8 cellular contexts compared by ENCODE assay signal in the genomic region with DNA sequence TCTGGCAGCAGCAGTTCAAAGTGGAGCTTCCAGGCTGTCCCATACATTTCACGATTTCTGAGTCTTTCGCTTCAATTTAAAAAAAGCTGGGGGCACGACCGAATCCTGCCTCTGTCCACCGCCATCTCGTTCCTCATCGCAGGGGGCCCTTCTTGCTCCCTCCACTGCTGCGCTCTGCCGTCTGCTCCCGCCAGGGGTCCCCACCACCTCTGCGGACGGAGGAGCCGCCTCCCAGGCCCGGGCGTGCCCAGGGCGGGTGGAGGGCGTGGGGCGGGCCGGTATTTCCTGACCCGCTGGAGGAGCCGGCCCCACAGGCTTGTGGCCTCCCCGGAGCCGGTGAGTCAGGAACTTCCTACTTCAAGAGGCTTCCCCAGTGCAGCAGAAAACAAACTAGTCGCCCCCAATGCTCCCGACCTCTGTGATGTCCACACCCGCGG. TPM values are rescaled to one million over a fixed set of nuclear protein-coding genes. Genes with fewer than 3 reads are reported as not detected.
DNase-seq lines count a peak whose midpoint lies in the region; ATAC-seq and TF ChIP-seq lines count a peak whose summit lies in the region.

No MANE protein-coding gene starts in this region.

- peak; percentile 24 for ATAC-seq in HG03039 (IDR thresholded peaks at IDR 0.05; ENCODE audit: unreplicated experiment)

- peak; percentile 84 for TF ChIP-seq CTCF in GM12864 (IDR thresholded peaks at IDR 0.05; ENCODE audit: low read depth, low read length, missing control alignments)
- TF ChIP-seq CTCF in coronary artery (IDR thresholded peaks at IDR 0.05) = peak; percentile 86
- peak; percentile 93 for TF ChIP-seq CTCF in liver (IDR thresholded peaks at IDR 0.05; ENCODE audit: low read depth, low read length, missing input control)

- H3K27ac ChIP-seq in coronary artery (peak overlapping the region; percentile 57 to 89), liver (ENCODE audit: low read depth in 1 of 2, low read length in 2 of 2) (peak overlapping the region; percentile 42 to 47)

- 3% methylated on average over 27 of the region's 27 CpGs for WGBS in liver

- H3K4me3 ChIP-seq in GM12864 (ENCODE audit: low read depth, low read length) = peak overlapping the region; percentile 50
- peak overlapping the region; percentile 62 for H3K4me3 ChIP-seq in coronary artery
- peak overlapping the region in 2 of 3 donors; percentile 12 to 37 for H3K4me3 ChIP-seq in liver (ENCODE audit: low read depth in 1 of 3, low read length in 3 of 3)

- peak overlapping the region in 1 of 2 donors; percentile 56 for H3K9ac ChIP-seq in liver (ENCODE audit: low read depth in 1 of 2, low read length in 2 of 2)

- H3K27me3 ChIP-seq in liver (ENCODE audit: control insufficient read depth in 4 of 4, insufficient read depth in 4 of 4, low read length in 3 of 4) = no peaks in the 10 kb centered on the region

- TF ChIP-seq RAD21 in liver (IDR thresholded peaks at IDR 0.05) = peak; percentile 90 to 95

- DNase-seq in GM12864 (ENCODE audit: low read depth) (no peak), NCI-H526 (lab: John Stamatoyannopoulos, UW) (peak; percentile 16 to 86), coronary artery (ENCODE audit: low spot score) (peak; percentile 96), DMS114 treated with DMSO at 0.1 percent for 48 hours (lab: John Stamatoyannopoulos, UW; ENCODE audit: unreplicated experiment) (no peak)
- DNase-seq in activated CD4-positive, alpha-beta T cell treated with anti-CD3 and anti-CD28 coated beads, Interleukin-2, amount 50 U/mL, for 1 hour = peak; percentile 90
- peak; percentile 84 for DNase-seq in stimulated activated CD4-positive, alpha-beta T cell treated with anti-CD3 and anti-CD28 coated beads, Interleukin-2, amount 100 ng/mL, for 4 hours (ENCODE audit: low read depth)

- H3K4me1 ChIP-seq in liver (ENCODE audit: control insufficient read depth in 4 of 4, insufficient read depth in 4 of 4, low read length in 3 of 4) = peaks cover 5 to 31% (median 20%) of the 10 kb centered on the region in 4 donors

- no peaks in the 10 kb centered on the region for H3K9me3 ChIP-seq in liver (ENCODE audit: control insufficient read depth in 4 of 4, low read length in 3 of 4)

- H3K36me3 ChIP-seq in liver (ENCODE audit: control insufficient read depth in 4 of 4, insufficient read depth in 3 of 4, low read depth in 1 of 4, low read length in 3 of 4) = peaks cover 0 to 22% (median 5%) of the 10 kb centered on the region in 4 donors

TF ChIP-seq in liver, 16 proteins besides CTCF, POLR2A, EP300 and RAD21:
- no peak for TF ChIP-seq NR2F2 (IDR thresholded peaks at IDR 0.05)
- TF ChIP-seq EGR1 (IDR thresholded peaks at IDR 0.05; ENCODE audit: low read depth in 2 of 2) = no peak
- TF ChIP-seq SP1 (IDR thresholded peaks at IDR 0.05) = peak; percentile 36
- TF ChIP-seq, protein P1, sequence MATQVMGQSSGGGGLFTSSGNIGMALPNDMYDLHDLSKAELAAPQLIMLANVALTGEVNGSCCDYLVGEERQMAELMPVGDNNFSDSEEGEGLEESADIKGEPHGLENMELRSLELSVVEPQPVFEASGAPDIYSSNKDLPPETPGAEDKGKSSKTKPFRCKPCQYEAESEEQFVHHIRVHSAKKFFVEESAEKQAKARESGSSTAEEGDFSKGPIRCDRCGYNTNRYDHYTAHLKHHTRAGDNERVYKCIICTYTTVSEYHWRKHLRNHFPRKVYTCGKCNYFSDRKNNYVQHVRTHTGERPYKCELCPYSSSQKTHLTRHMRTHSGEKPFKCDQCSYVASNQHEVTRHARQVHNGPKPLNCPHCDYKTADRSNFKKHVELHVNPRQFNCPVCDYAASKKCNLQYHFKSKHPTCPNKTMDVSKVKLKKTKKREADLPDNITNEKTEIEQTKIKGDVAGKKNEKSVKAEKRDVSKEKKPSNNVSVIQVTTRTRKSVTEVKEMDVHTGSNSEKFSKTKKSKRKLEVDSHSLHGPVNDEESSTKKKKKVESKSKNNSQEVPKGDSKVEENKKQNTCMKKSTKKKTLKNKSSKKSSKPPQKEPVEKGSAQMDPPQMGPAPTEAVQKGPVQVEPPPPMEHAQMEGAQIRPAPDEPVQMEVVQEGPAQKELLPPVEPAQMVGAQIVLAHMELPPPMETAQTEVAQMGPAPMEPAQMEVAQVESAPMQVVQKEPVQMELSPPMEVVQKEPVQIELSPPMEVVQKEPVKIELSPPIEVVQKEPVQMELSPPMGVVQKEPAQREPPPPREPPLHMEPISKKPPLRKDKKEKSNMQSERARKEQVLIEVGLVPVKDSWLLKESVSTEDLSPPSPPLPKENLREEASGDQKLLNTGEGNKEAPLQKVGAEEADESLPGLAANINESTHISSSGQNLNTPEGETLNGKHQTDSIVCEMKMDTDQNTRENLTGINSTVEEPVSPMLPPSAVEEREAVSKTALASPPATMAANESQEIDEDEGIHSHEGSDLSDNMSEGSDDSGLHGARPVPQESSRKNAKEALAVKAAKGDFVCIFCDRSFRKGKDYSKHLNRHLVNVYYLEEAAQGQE (IDR thresholded peaks at IDR 0.05) = no peak
- TF ChIP-seq TAF1 (conservative IDR thresholded peaks at IDR 0.05) = no peak
- TF ChIP-seq RXRA (IDR thresholded peaks at IDR 0.05) = peak in 1 of 2 donors; percentile 11
- TF ChIP-seq, protein P2, sequence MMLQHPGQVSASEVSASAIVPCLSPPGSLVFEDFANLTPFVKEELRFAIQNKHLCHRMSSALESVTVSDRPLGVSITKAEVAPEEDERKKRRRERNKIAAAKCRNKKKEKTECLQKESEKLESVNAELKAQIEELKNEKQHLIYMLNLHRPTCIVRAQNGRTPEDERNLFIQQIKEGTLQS (IDR thresholded peaks at IDR 0.05) = no peak
- TF ChIP-seq YY1 (IDR thresholded peaks at IDR 0.05) = no peak
TF ChIP-seq in liver: peak in this region for 2.

RNA-seq across cellular contexts. Expression of a gene that starts 50.4 kb away (rescaled TPM):
- 10 to 100 TPM; 11.7 to 19.8 TPM for total RNA-seq in liver
- polyA plus RNA-seq in liver = 1 to 10 TPM; 8.2 to 8.8 TPM

RNA-seq across cellular contexts. Expression of a gene that starts 50.6 kb away (rescaled TPM):
- total RNA-seq in liver = 10 to 100 TPM; 37.2 to 64.6 TPM
- polyA plus RNA-seq in liver = 10 to 100 TPM; 31.1 to 84.2 TPM

Comparison
In these comparisons a context has a peak if more than half of its experiments do, and no peak if none do; other contexts are left out.
1. DNase-seq: peak in NCI-H526 (2 of 2), activated CD4-positive, alpha-beta T cell treated with anti-CD3 and anti-CD28 coated beads, Interleukin-2, amount 50 U/mL, for 1 hour (single experiment), coronary artery (single experiment) and stimulated activated CD4-positive, alpha-beta T cell treated with anti-CD3 and anti-CD28 coated beads, Interleukin-2, amount 100 ng/mL, for 4 hours (single experiment); none in GM12864 (single experiment) and DMS114 treated with DMSO at 0.1 percent for 48 hours (single experiment).
2. Peak in every context shown above with its lines, with median percentiles within 50 percentile points of each other: H3K4me3 ChIP-seq and CTCF ChIP-seq.